Comparison of ENCODE assay signal across 1 cellular context in genomic region chr14:76531821-76532318, GRCh38.
A peak's percentile ranks its signal among the peaks of the same experiment; 100 is the strongest.
TF ChIP-seq lines count a peak whose summit lies in the region.

No MANE protein-coding gene starts in this region.

TF ChIP-seq in HEK293, 187 proteins besides CTCF, POLR2A, EP300 and RAD21 (continued from another document):
- TF ChIP-seq BCL6B (tag by site-specific recombination; IDR thresholded peaks at IDR 0.05) = no peak
- TF ChIP-seq ZNF610 (tag by site-specific recombination; IDR thresholded peaks at IDR 0.05; ENCODE audit: borderline replicate concordance) = 0 out of 2 replicates have a peak, but pooled peaks have one; percentile 20
